In genomic region chr12:92558806-92559205, GRCh38 we compare ENCODE assay signal across 12 cellular contexts.
DNase-seq lines count a peak whose midpoint lies in the region; ATAC-seq and TF ChIP-seq lines count a peak whose summit lies in the region.
"Had no signal": no experiment of that assay in that cellular context is flagged by ENCODE, and none has a peak within 500 bp of the region (broad histone marks: within the 10 kb centered on the region; RNA-seq: fewer than 3 reads in every experiment).

No MANE protein-coding gene starts in this region.

- TF ChIP-seq CTCF in HFFc6 (IDR thresholded peaks at IDR 0.05) (no peak), adrenal gland (IDR thresholded peaks at IDR 0.05) (no peak), parathyroid adenoma (IDR thresholded peaks at IDR 0.05) (no peak)

- no peak overlapping the region for H3K9ac ChIP-seq in parathyroid adenoma
- H3K9ac ChIP-seq: SK-N-SH had no signal

- peaks cover 22% of the 10 kb centered on the region for H3K4me1 Mint-ChIP-seq in activated T-cell treated with anti-CD3 and anti-CD28 coated beads, Interleukin-2, amount 50 U/mL, for 72 hours (ENCODE audit: low read depth)
- H3K4me1 Mint-ChIP-seq in HFFc6 (ENCODE audit: low read depth): peaks cover 29% of the 10 kb centered on the region
- H3K4me1 Mint-ChIP-seq: nephron progenitor cell had no signal

- H3K27me3 ChIP-seq in adrenal gland (no peaks in the 10 kb centered on the region), parathyroid adenoma (ENCODE audit: control insufficient read depth, insufficient read depth, low read length) (no peaks in the 10 kb centered on the region)

- peak overlapping the region; percentile 56 for H3K4me2 ChIP-seq in parathyroid adenoma (ENCODE audit: low read length)
- H3K4me2 ChIP-seq: SK-N-SH had no signal

- no peak for DNase-seq in activated T-cell treated with anti-CD3 and anti-CD28 coated beads, Interleukin-2, amount 50 U/mL, for 72 hours
- DNase-seq in activated T-cell treated with anti-CD3 and anti-CD28 coated beads, Interleukin-2, amount 50 U/mL, for 1 hour: no peak
- peak; percentile 51 for DNase-seq in HFFc6
- no peak for DNase-seq in adrenal gland
- no peak for DNase-seq in KBM-7
- DNase-seq: NCI-H1105 treated with DMSO at 0.1 percent for 48 hours, nephron progenitor cell, SK-N-SH had no signal

- H3K4me1 ChIP-seq in adrenal gland (replicated peaks in 1 of 2) (peaks cover 35 to 70% of the 10 kb centered on the region in 2 donors), parathyroid adenoma (peaks cover 61% of the 10 kb centered on the region)

- 39 to 50% (median 44%) methylated on average over 2 of the region's 2 CpGs for WGBS in adrenal gland, 4 donors

- H3K27ac Mint-ChIP-seq in activated T-cell treated with anti-CD3 and anti-CD28 coated beads, Interleukin-2, amount 50 U/mL, for 72 hours: peak overlapping the region; percentile 89
- H3K27ac Mint-ChIP-seq in HFFc6: peak overlapping the region; percentile 62
- H3K27ac Mint-ChIP-seq: nephron progenitor cell had no signal

- peak; percentile 35 to 49 for ATAC-seq in activated T-cell treated with anti-CD3 and anti-CD28 coated beads, Interleukin-2, amount 50 U/mL, for 72 hours (replicated peaks in 1 of 2)
- ATAC-seq in GM19023 (IDR thresholded peaks at IDR 0.05; ENCODE audit: unreplicated experiment) (no peak), HG03521 (IDR thresholded peaks at IDR 0.05; ENCODE audit: unreplicated experiment) (no peak)

- no peaks in the 10 kb centered on the region for H3K79me2 ChIP-seq in parathyroid adenoma

- peak overlapping the region; percentile 62 for H2AFZ ChIP-seq in parathyroid adenoma

- H3K9me3 ChIP-seq in adrenal gland (replicated peaks in 1 of 3) (no peaks in the 10 kb centered on the region), parathyroid adenoma (ENCODE audit: control insufficient read depth, low read length) (peaks cover 1% of the 10 kb centered on the region)
- H3K9me3 ChIP-seq: SK-N-SH had no signal

- H3K36me3 ChIP-seq in adrenal gland (replicated peaks in 1 of 2): no peaks in the 10 kb centered on the region
- H3K36me3 ChIP-seq in parathyroid adenoma (ENCODE audit: control insufficient read depth, insufficient read depth, low read length): no peaks in the 10 kb centered on the region

- H3K4me3 ChIP-seq in adrenal gland (no peak overlapping the region), parathyroid adenoma (ENCODE audit: low read depth, low read length) (no peak overlapping the region)
- H3K4me3 ChIP-seq: skin epidermis had no signal

- H3K27me3 Mint-ChIP-seq in activated T-cell treated with anti-CD3 and anti-CD28 coated beads, Interleukin-2, amount 50 U/mL, for 72 hours (ENCODE audit: low read depth): no peaks in the 10 kb centered on the region
- H3K27me3 Mint-ChIP-seq in HFFc6 (ENCODE audit: insufficient read depth): no peaks in the 10 kb centered on the region; the same call in 1 of the 2 replicates

- TF ChIP-seq POLR2A in adrenal gland (IDR thresholded peaks at IDR 0.05): no peak

- intact Hi-C loops in adrenal gland (cut with DNase I): loop anchor here in 1 of 2 donors (10.0 kb wide), 1 partner anchor 54 kb away; no protein-coding TSS in a partner anchor

- H3K9me3 Mint-ChIP-seq in activated T-cell treated with anti-CD3 and anti-CD28 coated beads, Interleukin-2, amount 50 U/mL, for 72 hours: peaks cover 0 to 2% of the 10 kb centered on the region in 2 donors
- H3K9me3 Mint-ChIP-seq in HFFc6: no peaks in the 10 kb centered on the region

- peak overlapping the region; percentile 61 to 67 for H3K4me3 Mint-ChIP-seq in activated T-cell treated with anti-CD3 and anti-CD28 coated beads, Interleukin-2, amount 50 U/mL, for 72 hours
- H3K4me3 Mint-ChIP-seq in HFFc6: no peak overlapping the region
- H3K4me3 Mint-ChIP-seq: nephron progenitor cell had no signal

- in situ Hi-C loops in KBM-7 (cut with MboI; ENCODE audit: low pct_unique_long_range_greater_than_20kb, low sequenced_read_pairs): loop anchor here (25.0 kb wide), 1 partner anchor 747 kb away; no protein-coding TSS in a partner anchor

- H3K27ac ChIP-seq in adrenal gland (peak overlapping the region; percentile 67 to 81 (median 79)), parathyroid adenoma (peak overlapping the region; percentile 89)

- peaks cover 6% of the 10 kb centered on the region in 2 donors for H3K36me3 Mint-ChIP-seq in activated T-cell treated with anti-CD3 and anti-CD28 coated beads, Interleukin-2, amount 50 U/mL, for 72 hours (ENCODE audit: insufficient read depth in 2 of 2)
- no peaks in the 10 kb centered on the region for H3K36me3 Mint-ChIP-seq in HFFc6 (ENCODE audit: low read depth)

Comparison
In these comparisons a context has a peak if more than half of its experiments do, and no peak if none do; other contexts are left out.
1. ATAC-seq: peak in activated T-cell treated with anti-CD3 and anti-CD28 coated beads, Interleukin-2, amount 50 U/mL, for 72 hours (2 of 2); none in GM19023 (single experiment) and HG03521 (single experiment).